ENCODE assay signal across 8 cellular contexts in the genomic region with DNA sequence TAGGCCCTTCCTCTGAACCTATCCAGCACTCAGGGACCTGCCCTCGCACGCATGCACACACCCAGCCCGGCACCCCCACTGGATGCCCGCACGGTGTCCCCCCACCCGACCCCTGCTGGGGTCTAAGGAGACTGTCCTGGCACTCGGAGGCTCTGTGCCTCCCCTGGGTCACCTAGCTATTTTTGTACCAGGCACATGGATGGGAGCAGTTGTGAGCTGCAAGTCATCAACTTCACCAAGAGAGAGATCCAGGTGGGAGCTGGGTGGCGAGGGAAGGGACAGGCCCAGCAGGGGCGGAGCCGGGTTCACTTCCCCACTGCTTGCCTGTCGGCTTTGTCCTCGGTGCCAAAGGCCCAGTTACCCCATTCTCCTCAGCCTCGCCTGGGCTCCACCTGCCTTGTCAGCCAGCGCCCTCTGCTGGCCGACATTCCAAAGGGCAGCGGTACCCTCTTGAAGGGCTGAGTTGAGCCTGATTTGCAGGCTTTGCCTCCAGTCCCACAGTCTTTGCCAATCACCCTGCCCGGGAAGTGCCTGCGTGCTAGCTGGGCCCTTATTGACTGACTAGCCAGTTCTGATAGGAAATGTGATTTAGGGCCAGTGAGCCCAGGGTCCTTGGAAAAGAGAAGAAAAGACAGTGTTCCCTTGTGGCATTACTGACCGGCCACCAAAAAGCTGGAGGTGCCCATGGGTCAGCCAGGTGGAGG. TPM values are rescaled to one million over a fixed set of nuclear protein-coding genes. Genes with fewer than 3 reads are reported as not detected.
DNase-seq lines count a peak whose midpoint lies in the region; ATAC-seq and TF ChIP-seq lines count a peak whose summit lies in the region.

No MANE protein-coding gene starts in this region.

- DNase-seq in CMK (ENCODE audit: low read depth) (peak; percentile 88), NCI-H748 treated with DMSO at 0.1 percent for 48 hours (lab: John Stamatoyannopoulos, UW) (peak; percentile 40), dermis microvascular lymphatic vessel endothelial cell (ENCODE audit: low read depth in 2 of 2) (peak; percentile 65 to 84), lung (ENCODE audit: low spot score) (peak; percentile 92)
- peak; percentile 81 to 87 for DNase-seq in activated CD4-positive, alpha-beta T cell treated with anti-CD3 and anti-CD28 coated beads, Interleukin-2, amount 50 U/mL, for 24 hours (ENCODE audit: low read depth in 1 of 2, low spot score in 1 of 2)
- peak; percentile 63 for DNase-seq in stimulated activated CD8-positive, alpha-beta memory T cell treated with anti-CD3 and anti-CD28 coated beads, Interleukin-12 subunit alpha, Interleukin-12 subunit beta, amount 100 ng/mL, for 24 hours (ENCODE audit: extremely low read depth)

- ATAC-seq in GM19467 (IDR thresholded peaks at IDR 0.05; ENCODE audit: unreplicated experiment) (peak; percentile 77), HG03571 (IDR thresholded peaks at IDR 0.05; ENCODE audit: unreplicated experiment) (peak; percentile 65), lung (ENCODE audit: insufficient read depth, low FRiP score) (peak; percentile 95)

- no peaks in the 10 kb centered on the region for H3K9me3 ChIP-seq in lung (ENCODE audit: control insufficient read depth in 2 of 2, insufficient read depth in 1 of 2, low read length in 1 of 2)

- H3K27me3 ChIP-seq in lung (ENCODE audit: control insufficient read depth, insufficient read depth), result no peaks in the 10 kb centered on the region

- 34 to 35% methylated on average over 19 of the region's 19 CpGs for WGBS in lung, 2 donors

- no peak overlapping the region for H3K27ac ChIP-seq in lung (ENCODE audit: low read depth in 1 of 2, low read length in 1 of 2)

- H3K4me1 ChIP-seq in lung (ENCODE audit: control insufficient read depth in 2 of 2, insufficient read depth in 2 of 2, low read length in 2 of 2), result no peaks in the 10 kb centered on the region

- H3K4me3 ChIP-seq in lung, result no peak overlapping the region

- H3K36me3 ChIP-seq in lung (ENCODE audit: control insufficient read depth in 2 of 2, insufficient read depth in 2 of 2, low read length in 2 of 2), result no peaks in the 10 kb centered on the region

- peak; percentile 98 for TF ChIP-seq CTCF in lung (IDR thresholded peaks at IDR 0.05; ENCODE audit: control extremely low read depth, extremely low read depth)

RNA-seq across cellular contexts. Expression of a gene that starts 5.8 kb away (rescaled TPM):
- total RNA-seq in dermis microvascular lymphatic vessel endothelial cell (not detected in 2 replicates), lung (under 1 TPM; 0.09 to 0.83 TPM)
- polyA plus RNA-seq in lung, result under 1 TPM; 0.53 TPM

RNA-seq across cellular contexts. Expression of a gene that starts 37.8 kb away (rescaled TPM):
- total RNA-seq in dermis microvascular lymphatic vessel endothelial cell (2.0 and 3.1 TPM in 2 replicates), lung (1 to 10 TPM in 1 of 2 donors, under 1 TPM in 1; 0.58 to 4.0 TPM)
- polyA plus RNA-seq in lung, result under 1 TPM; 0.48 to 0.63 TPM

RNA-seq across cellular contexts. Expression of a gene that starts 57.7 kb away (rescaled TPM):
- not detected in 2 replicates for total RNA-seq in dermis microvascular lymphatic vessel endothelial cell
- total RNA-seq in lung, result 1 to 10 TPM; 1.3 to 3.5 TPM
- polyA plus RNA-seq in lung, result 10 to 100 TPM in 1 of 2 donors, 1 to 10 TPM in 1; 1.1 to 15.5 TPM

Comparison
In these comparisons a context has a peak if more than half of its experiments do, and no peak if none do; other contexts are left out.
1. DNase-seq: peak in every context shown above with its lines; median percentile 92 in lung; 88 in CMK; 84 in activated CD4-positive, alpha-beta T cell treated with anti-CD3 and anti-CD28 coated beads, Interleukin-2, amount 50 U/mL, for 24 hours; 74 in dermis microvascular lymphatic vessel endothelial cell; 63 in stimulated activated CD8-positive, alpha-beta memory T cell treated with anti-CD3 and anti-CD28 coated beads, Interleukin-12 subunit alpha, Interleukin-12 subunit beta, amount 100 ng/mL, for 24 hours; 40 in NCI-H748 treated with DMSO at 0.1 percent for 48 hours.